ENCODE assay signal across 28 cellular contexts in genomic region chr6:46265373-46265772, GRCh38.
"Had no signal": no experiment of that assay in that cellular context is flagged by ENCODE, and none has a peak within 500 bp of the region (broad histone marks: within the 10 kb centered on the region; RNA-seq: fewer than 3 reads in every experiment).

No MANE protein-coding gene starts in this region.

- H3K27ac Mint-ChIP-seq: natural killer cell; neural progenitor cell; progenitor cell of endocrine pancreas; stimulated activated memory B cell treated with anti-CD40 and anti-IgM and Interleukin-4, amounts not matched to agents 10 μg/mL and 1 μg/mL and 100 μg/mL, for 72 hours; stimulated activated naive CD8-positive, alpha-beta T cell treated with anti-CD3 and anti-CD28 coated beads, Interleukin-15, amount 100 ng/mL, for 72 hours; type B pancreatic cell had no signal

- H3K9me3 Mint-ChIP-seq: natural killer cell; nephron; neural progenitor cell; stimulated activated memory B cell treated with anti-CD40 and anti-IgM and Interleukin-4, amounts not matched to agents 10 μg/mL and 1 μg/mL and 100 μg/mL, for 72 hours; stimulated activated naive CD8-positive, alpha-beta T cell treated with anti-CD3 and anti-CD28 coated beads, Interleukin-15, amount 100 ng/mL, for 72 hours; type B pancreatic cell had no signal

- H3K4me1 Mint-ChIP-seq: natural killer cell; neural progenitor cell; stimulated activated memory B cell treated with anti-CD40 and anti-IgM and Interleukin-4, amounts not matched to agents 10 μg/mL and 1 μg/mL and 100 μg/mL, for 72 hours; stimulated activated naive CD8-positive, alpha-beta T cell treated with anti-CD3 and anti-CD28 coated beads, Interleukin-15, amount 100 ng/mL, for 72 hours had no signal

- H3K4me3 Mint-ChIP-seq: natural killer cell; nephron; neural progenitor cell; stimulated activated memory B cell treated with anti-CD40 and anti-IgM and Interleukin-4, amounts not matched to agents 10 μg/mL and 1 μg/mL and 100 μg/mL, for 72 hours; stimulated activated naive CD8-positive, alpha-beta T cell treated with anti-CD3 and anti-CD28 coated beads, Interleukin-15, amount 100 ng/mL, for 72 hours; type B pancreatic cell had no signal

- H3K27me3 Mint-ChIP-seq: progenitor cell of endocrine pancreas; stimulated activated memory B cell treated with anti-CD40 and anti-IgM and Interleukin-4, amounts not matched to agents 10 μg/mL and 1 μg/mL and 100 μg/mL, for 72 hours; stimulated activated naive CD8-positive, alpha-beta T cell treated with anti-CD3 and anti-CD28 coated beads, Interleukin-15, amount 100 ng/mL, for 72 hours; type B pancreatic cell had no signal

- H3K36me3 Mint-ChIP-seq: natural killer cell; neural progenitor cell; stimulated activated memory B cell treated with anti-CD40 and anti-IgM and Interleukin-4, amounts not matched to agents 10 μg/mL and 1 μg/mL and 100 μg/mL, for 72 hours; type B pancreatic cell had no signal

- ATAC-seq: natural killer cell; psoas muscle; right cardiac atrium; right lobe of liver; stimulated activated memory B cell treated with anti-CD40 and anti-IgM and Interleukin-4, amounts not matched to agents 10 μg/mL and 1 μg/mL and 100 μg/mL, for 72 hours; stimulated activated naive CD8-positive, alpha-beta T cell treated with anti-CD3 and anti-CD28 coated beads, Interleukin-15, amount 100 ng/mL, for 72 hours; stimulated activated naive CD8-positive, alpha-beta T cell treated with anti-CD3 and anti-CD28 coated beads, Interleukin-15, Interleukin-2, amounts not matched to agents 100 U/mL and 50 U/mL, for 24 hours; upper lobe of right lung had no signal

- DNase-seq: natural killer cell; occipital lobe; ovary; posterior cingulate gyrus; psoas muscle; right cardiac atrium; right lobe of liver; sigmoid colon; small intestine; stimulated activated CD4-positive, alpha-beta T cell treated with anti-CD3 and anti-CD28 coated beads, Interleukin-15, amount 100 ng/mL, for 24 hours; stimulated activated CD4-positive, alpha-beta T cell treated with anti-CD3 and anti-CD28 coated beads, Interleukin-2, amount 100 ng/mL, for 24 hours; stimulated activated CD4-positive, alpha-beta T cell treated with anti-CD3 and anti-CD28 coated beads, Interleukin-2, amount 100 ng/mL, for 48 hours; stimulated activated CD4-positive, alpha-beta T cell treated with anti-CD3 and anti-CD28 coated beads, Interleukin-4, amount 100 ng/mL, for 24 hours; stimulated activated naive CD4-positive, alpha-beta T cell; stimulated activated naive CD8-positive, alpha-beta T cell treated with anti-CD3 and anti-CD28 coated beads, Interleukin-15, amount 100 ng/mL, for 72 hours; stimulated activated naive CD8-positive, alpha-beta T cell treated with anti-CD3 and anti-CD28 coated beads, Interleukin-15, Interleukin-2, amounts not matched to agents 100 U/mL and 50 U/mL, for 24 hours; substantia nigra; testis; tibial artery; transverse colon; upper lobe of right lung; uterus had no signal

- H3K4me3 ChIP-seq: neural progenitor cell, ovary, psoas muscle, right lobe of liver, sigmoid colon, suprapubic skin, testis, tibial artery, transverse colon, upper lobe of right lung, uterus had no signal
